11 cellular contexts compared by ENCODE assay signal in genomic region chr13:43127827-43128226, GRCh38.
DNase-seq lines count a peak whose midpoint lies in the region; ATAC-seq and TF ChIP-seq lines count a peak whose summit lies in the region.
"Had no signal": no experiment of that assay in that cellular context is flagged by ENCODE, and none has a peak within 500 bp of the region (broad histone marks: within the 10 kb centered on the region; RNA-seq: fewer than 3 reads in every experiment).

No MANE protein-coding gene starts in this region.

- H3K36me3 Mint-ChIP-seq in neural progenitor cell = no peaks in the 10 kb centered on the region

- H3K36me3 ChIP-seq in neural progenitor cell = no peaks in the 10 kb centered on the region
- no peaks in the 10 kb centered on the region for H3K36me3 ChIP-seq in A673 (ENCODE audit: insufficient read depth, low read length, poor library complexity, severe bottlenecking)
- no peaks in the 10 kb centered on the region for H3K36me3 ChIP-seq in tibial nerve

- H3K9me3 Mint-ChIP-seq in neural progenitor cell = no peaks in the 10 kb centered on the region

- DNase-seq in GM12865 (ENCODE audit: low read depth) (peak; percentile 31), choroid plexus epithelial cell (ENCODE audit: low read depth) (peak; percentile 22), neural progenitor cell (ENCODE audit: low spot score) (no peak), A673 (ENCODE audit: low spot score) (no peak), CD1c-positive myeloid dendritic cell (ENCODE audit: extremely low spot score) (no peak), tibial nerve (ENCODE audit: low spot score in 2 of 2) (no peak)
- DNase-seq: DMS53; effector memory CD4-positive, alpha-beta T cell; NCI-H2029 treated with DMSO at 0.1 percent for 48 hours had no signal

- H4K20me1 ChIP-seq in neural progenitor cell (ENCODE audit: low read depth) = no peaks in the 10 kb centered on the region

- TF ChIP-seq EP300 in tibial nerve (IDR thresholded peaks at IDR 0.05) = no peak

- no peaks in the 10 kb centered on the region for H3K79me2 ChIP-seq in neural progenitor cell (ENCODE audit: low read depth)

- H3K27me3 Mint-ChIP-seq in neural progenitor cell (ENCODE audit: insufficient read depth, low read depth) = peaks cover 2% of the 10 kb centered on the region

- POLR2A ChIA-PET in A673 (lab: Charles Lee; ENCODE audit: low non-redundant PET) = no interaction called here

- TF ChIP-seq CTCF in GM12865 (IDR thresholded peaks at IDR 0.05; ENCODE audit: insufficient read depth, low read depth, low read length, missing control alignments) (no peak), choroid plexus epithelial cell (conservative IDR thresholded peaks at IDR 0.05; ENCODE audit: low read depth, low read length) (no peak), neural progenitor cell (IDR thresholded peaks at IDR 0.05) (no peak), A673 (conservative IDR thresholded peaks at IDR 0.05; ENCODE audit: low read depth, low read length) (no peak), tibial nerve (IDR thresholded peaks at IDR 0.05) (no peak)

- H3K27ac ChIP-seq in neural progenitor cell = no peak overlapping the region
- no peak overlapping the region for H3K27ac ChIP-seq in A673 (ENCODE audit: low read depth, low read length, poor library complexity, severe bottlenecking)
- peak overlapping the region in 1 of 4 donors; percentile 34 for H3K27ac ChIP-seq in tibial nerve

- peaks cover 45% of the 10 kb centered on the region for H3K4me1 Mint-ChIP-seq in neural progenitor cell

- peak overlapping the region; percentile 43 for H3K4me2 ChIP-seq in neural progenitor cell

- ATAC-seq in HG03095 (IDR thresholded peaks at IDR 0.05; ENCODE audit: unreplicated experiment) (peak; percentile 50), GM18873 (IDR thresholded peaks at IDR 0.05; ENCODE audit: low FRiP score, unreplicated experiment) (no peak)

- no TSS peak for BruUV-seq in A673 (replicated peaks; lab: Mats Ljungman, UMichigan)

- no peak overlapping the region for H3K9ac ChIP-seq in neural progenitor cell

- no peak for TF ChIP-seq POLR2A in tibial nerve (IDR thresholded peaks at IDR 0.05)

- peaks cover 48% of the 10 kb centered on the region for H3K4me1 ChIP-seq in neural progenitor cell
- peaks cover 5% of the 10 kb centered on the region for H3K4me1 ChIP-seq in A673 (ENCODE audit: insufficient read depth, low read length, poor library complexity, severe bottlenecking)
- peaks cover 0 to 8% (median 0%) of the 10 kb centered on the region in 4 donors for H3K4me1 ChIP-seq in tibial nerve

- H3F3A ChIP-seq in neural progenitor cell (ENCODE audit: low read depth) = peaks cover 15% of the 10 kb centered on the region

- CTCF ChIA-PET in A673 (lab: Charles Lee) = no interaction called here

- H3K27me3 ChIP-seq in neural progenitor cell (no peaks in the 10 kb centered on the region), A673 (replicated peaks; ENCODE audit: insufficient read depth, low read depth, low read length, poor library complexity) (no peaks in the 10 kb centered on the region), tibial nerve (peaks cover 0 to 5% of the 10 kb centered on the region in 2 donors)

- H3K4me3 ChIP-seq in GM12865 (ENCODE audit: low read depth, low read length) = peak overlapping the region; percentile 45
- H3K4me3 ChIP-seq in choroid plexus epithelial cell (ENCODE audit: low read depth, low read length) = no peak overlapping the region
- no peak overlapping the region for H3K4me3 ChIP-seq in neural progenitor cell
- no peak overlapping the region for H3K4me3 ChIP-seq in A673 (ENCODE audit: low read depth, low read length, poor library complexity, severe bottlenecking)
- H3K4me3 ChIP-seq in tibial nerve = no peak overlapping the region

- H3K4me3 Mint-ChIP-seq in neural progenitor cell = no peak overlapping the region

- WGBS in tibial nerve, 2 donors = 44 to 47% methylated on average over 3 of the region's 3 CpGs

- H2AFZ ChIP-seq in neural progenitor cell (replicated peaks) = peak overlapping the region; percentile 68

- H3K9me3 ChIP-seq in neural progenitor cell (ENCODE audit: low read depth) (no peaks in the 10 kb centered on the region), A673 (ENCODE audit: low read depth, low read length, poor library complexity, severe bottlenecking) (no peaks in the 10 kb centered on the region), tibial nerve (no peaks in the 10 kb centered on the region)

- H3K27ac Mint-ChIP-seq in neural progenitor cell = peak overlapping the region; percentile 97

- intact Hi-C loops in A673 (cut with micrococcal nuclease; ENCODE audit: unreplicated experiment) = no loop called here

Comparison
In these comparisons a context has a peak if more than half of its experiments do, and no peak if none do; other contexts are left out.
1. DNase-seq: peak in GM12865 (single experiment) and choroid plexus epithelial cell (single experiment); none in neural progenitor cell (single experiment), A673 (single experiment), CD1c-positive myeloid dendritic cell (single experiment) and tibial nerve (0 of 2).